1 cellular context compared by ENCODE assay signal in the genomic region with DNA sequence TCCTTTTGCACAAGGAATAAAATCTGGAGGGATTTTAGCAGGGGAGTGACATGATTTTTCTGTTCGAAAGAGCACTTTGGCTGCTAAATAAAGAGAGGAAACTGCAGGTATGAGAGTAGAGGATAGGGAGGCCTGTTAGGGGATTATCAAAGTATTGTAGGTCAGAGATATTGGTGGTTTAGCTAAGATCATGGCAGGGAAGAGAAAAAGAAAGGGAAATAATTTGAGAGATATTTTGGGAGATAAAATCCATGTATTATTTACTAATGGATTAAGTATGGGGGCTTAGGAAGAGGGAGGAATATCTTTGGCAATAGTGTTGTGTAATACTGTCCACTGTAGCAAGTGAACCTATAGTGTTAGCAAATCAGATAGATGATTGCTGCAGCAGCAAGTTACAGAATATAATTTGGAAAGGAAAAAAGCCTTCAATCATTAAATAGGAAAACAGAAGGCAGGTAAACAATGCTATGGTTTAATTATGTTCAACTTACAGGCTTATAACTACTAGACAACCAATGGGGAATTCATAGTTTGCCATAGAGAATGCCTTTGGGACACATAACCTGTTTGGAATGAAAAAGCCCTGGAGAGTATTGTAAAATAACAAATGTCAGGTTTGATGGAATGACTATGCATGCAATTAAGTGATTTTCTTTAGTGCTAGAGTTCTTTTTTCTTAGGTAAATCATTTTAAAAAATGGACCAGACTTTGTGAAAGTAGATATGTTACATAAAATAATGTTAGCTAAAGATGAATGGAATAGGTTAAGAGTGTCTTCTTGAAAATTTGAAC.
TF ChIP-seq lines count a peak whose summit lies in the region.

No MANE protein-coding gene starts in this region.

TF ChIP-seq in HepG2, 621 proteins besides CTCF, POLR2A, EP300 and RAD21 (continued from another document and continues in another):
- TF ChIP-seq, protein P1, sequence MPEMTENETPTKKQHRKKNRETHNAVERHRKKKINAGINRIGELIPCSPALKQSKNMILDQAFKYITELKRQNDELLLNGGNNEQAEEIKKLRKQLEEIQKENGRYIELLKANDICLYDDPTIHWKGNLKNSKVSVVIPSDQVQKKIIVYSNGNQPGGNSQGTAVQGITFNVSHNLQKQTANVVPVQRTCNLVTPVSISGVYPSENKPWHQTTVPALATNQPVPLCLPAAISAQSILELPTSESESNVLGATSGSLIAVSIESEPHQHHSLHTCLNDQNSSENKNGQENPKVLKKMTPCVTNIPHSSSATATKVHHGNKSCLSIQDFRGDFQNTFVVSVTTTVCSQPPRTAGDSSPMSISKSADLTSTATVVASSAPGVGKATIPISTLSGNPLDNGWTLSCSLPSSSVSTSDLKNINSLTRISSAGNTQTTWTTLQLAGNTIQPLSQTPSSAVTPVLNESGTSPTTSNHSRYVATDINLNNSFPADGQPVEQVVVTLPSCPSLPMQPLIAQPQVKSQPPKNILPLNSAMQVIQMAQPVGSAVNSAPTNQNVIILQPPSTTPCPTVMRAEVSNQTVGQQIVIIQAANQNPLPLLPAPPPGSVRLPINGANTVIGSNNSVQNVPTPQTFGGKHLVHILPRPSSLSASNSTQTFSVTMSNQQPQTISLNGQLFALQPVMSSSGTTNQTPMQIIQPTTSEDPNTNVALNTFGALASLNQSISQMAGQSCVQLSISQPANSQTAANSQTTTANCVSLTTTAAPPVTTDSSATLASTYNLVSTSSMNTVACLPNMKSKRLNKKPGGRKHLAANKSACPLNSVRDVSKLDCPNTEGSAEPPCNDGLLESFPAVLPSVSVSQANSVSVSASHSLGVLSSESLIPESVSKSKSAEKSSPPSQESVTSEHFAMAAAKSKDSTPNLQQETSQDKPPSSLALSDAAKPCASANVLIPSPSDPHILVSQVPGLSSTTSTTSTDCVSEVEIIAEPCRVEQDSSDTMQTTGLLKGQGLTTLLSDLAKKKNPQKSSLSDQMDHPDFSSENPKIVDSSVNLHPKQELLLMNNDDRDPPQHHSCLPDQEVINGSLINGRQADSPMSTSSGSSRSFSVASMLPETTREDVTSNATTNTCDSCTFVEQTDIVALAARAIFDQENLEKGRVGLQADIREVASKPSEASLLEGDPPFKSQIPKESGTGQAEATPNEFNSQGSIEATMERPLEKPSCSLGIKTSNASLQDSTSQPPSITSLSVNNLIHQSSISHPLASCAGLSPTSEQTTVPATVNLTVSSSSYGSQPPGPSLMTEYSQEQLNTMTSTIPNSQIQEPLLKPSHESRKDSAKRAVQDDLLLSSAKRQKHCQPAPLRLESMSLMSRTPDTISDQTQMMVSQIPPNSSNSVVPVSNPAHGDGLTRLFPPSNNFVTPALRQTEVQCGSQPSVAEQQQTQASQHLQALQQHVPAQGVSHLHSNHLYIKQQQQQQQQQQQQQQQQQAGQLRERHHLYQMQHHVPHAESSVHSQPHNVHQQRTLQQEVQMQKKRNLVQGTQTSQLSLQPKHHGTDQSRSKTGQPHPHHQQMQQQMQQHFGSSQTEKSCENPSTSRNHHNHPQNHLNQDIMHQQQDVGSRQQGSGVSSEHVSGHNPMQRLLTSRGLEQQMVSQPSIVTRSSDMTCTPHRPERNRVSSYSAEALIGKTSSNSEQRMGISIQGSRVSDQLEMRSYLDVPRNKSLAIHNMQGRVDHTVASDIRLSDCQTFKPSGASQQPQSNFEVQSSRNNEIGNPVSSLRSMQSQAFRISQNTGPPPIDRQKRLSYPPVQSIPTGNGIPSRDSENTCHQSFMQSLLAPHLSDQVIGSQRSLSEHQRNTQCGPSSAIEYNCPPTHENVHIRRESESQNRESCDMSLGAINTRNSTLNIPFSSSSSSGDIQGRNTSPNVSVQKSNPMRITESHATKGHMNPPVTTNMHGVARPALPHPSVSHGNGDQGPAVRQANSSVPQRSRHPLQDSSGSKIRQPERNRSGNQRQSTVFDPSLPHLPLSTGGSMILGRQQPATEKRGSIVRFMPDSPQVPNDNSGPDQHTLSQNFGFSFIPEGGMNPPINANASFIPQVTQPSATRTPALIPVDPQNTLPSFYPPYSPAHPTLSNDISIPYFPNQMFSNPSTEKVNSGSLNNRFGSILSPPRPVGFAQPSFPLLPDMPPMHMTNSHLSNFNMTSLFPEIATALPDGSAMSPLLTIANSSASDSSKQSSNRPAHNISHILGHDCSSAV (CRISPR knock-in tag; IDR thresholded peaks at IDR 0.05; ENCODE audit: borderline replicate concordance), result no peak
- TF ChIP-seq ISL2 (CRISPR knock-in tag; IDR thresholded peaks at IDR 0.05), result peak; percentile 55; the same call in 1 of the 2 replicates
- TF ChIP-seq, protein P2, sequence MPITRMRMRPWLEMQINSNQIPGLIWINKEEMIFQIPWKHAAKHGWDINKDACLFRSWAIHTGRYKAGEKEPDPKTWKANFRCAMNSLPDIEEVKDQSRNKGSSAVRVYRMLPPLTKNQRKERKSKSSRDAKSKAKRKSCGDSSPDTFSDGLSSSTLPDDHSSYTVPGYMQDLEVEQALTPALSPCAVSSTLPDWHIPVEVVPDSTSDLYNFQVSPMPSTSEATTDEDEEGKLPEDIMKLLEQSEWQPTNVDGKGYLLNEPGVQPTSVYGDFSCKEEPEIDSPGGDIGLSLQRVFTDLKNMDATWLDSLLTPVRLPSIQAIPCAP (CRISPR knock-in tag; IDR thresholded peaks at IDR 0.05; ENCODE audit: low read depth), result no peak
- TF ChIP-seq FOXP4 (CRISPR knock-in tag; IDR thresholded peaks at IDR 0.05), result peak; percentile 29; the same call in 1 of the 2 replicates
- no peak for TF ChIP-seq MED13 (CRISPR knock-in tag; IDR thresholded peaks at IDR 0.05)
- TF ChIP-seq TP53 (CRISPR knock-in tag; conservative IDR thresholded peaks at IDR 0.05), result 0 out of 2 replicates have a peak, but pooled peaks have one; percentile 24
- TF ChIP-seq BHLHE40 (IDR thresholded peaks at IDR 0.05; ENCODE audit: low read length), result no peak
- TF ChIP-seq CEBPG (CRISPR knock-in tag; IDR thresholded peaks at IDR 0.05), result peak; percentile 92
- TF ChIP-seq PITX1 (CRISPR knock-in tag; IDR thresholded peaks at IDR 0.05), result peak; percentile 82
- TF ChIP-seq, protein P3, sequence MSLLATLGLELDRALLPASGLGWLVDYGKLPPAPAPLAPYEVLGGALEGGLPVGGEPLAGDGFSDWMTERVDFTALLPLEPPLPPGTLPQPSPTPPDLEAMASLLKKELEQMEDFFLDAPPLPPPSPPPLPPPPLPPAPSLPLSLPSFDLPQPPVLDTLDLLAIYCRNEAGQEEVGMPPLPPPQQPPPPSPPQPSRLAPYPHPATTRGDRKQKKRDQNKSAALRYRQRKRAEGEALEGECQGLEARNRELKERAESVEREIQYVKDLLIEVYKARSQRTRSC (CRISPR knock-in tag; IDR thresholded peaks at IDR 0.05; ENCODE audit: low read depth), result no peak
- peak; percentile 32; the same call in 1 of the 2 replicates for TF ChIP-seq HMG20A (CRISPR knock-in tag; IDR thresholded peaks at IDR 0.05; ENCODE audit: borderline replicate concordance)
- TF ChIP-seq ZNF10 (CRISPR knock-in tag; IDR thresholded peaks at IDR 0.05; ENCODE audit: borderline replicate concordance, low read depth), result no peak
- TF ChIP-seq PATZ1 (CRISPR knock-in tag; IDR thresholded peaks at IDR 0.05), result peak; percentile 61
- no peak for TF ChIP-seq ZNF276 (CRISPR knock-in tag; IDR thresholded peaks at IDR 0.05; ENCODE audit: low read depth)
- no peak for TF ChIP-seq SMAD1 (CRISPR knock-in tag; IDR thresholded peaks at IDR 0.05; ENCODE audit: borderline replicate concordance, low read depth)
- TF ChIP-seq RARG (CRISPR knock-in tag; IDR thresholded peaks at IDR 0.05; ENCODE audit: low read depth), result no peak
- peak; percentile 46 for TF ChIP-seq FOXA3 (CRISPR knock-in tag; IDR thresholded peaks at IDR 0.05)
- peak; percentile 35; the same call in 1 of the 2 replicates for TF ChIP-seq BCL6 (CRISPR knock-in tag; IDR thresholded peaks at IDR 0.05)
- TF ChIP-seq RBAK (CRISPR knock-in tag; IDR thresholded peaks at IDR 0.05), result no peak
- TF ChIP-seq JUND (CRISPR knock-in tag; IDR thresholded peaks at IDR 0.05), result no peak
- TF ChIP-seq POLR2G (IDR thresholded peaks at IDR 0.05; ENCODE audit: low read depth, low read length), result no peak
- TF ChIP-seq NCOR1 (IDR thresholded peaks at IDR 0.05; ENCODE audit: borderline replicate concordance, low read length), result 0 out of 2 replicates have a peak, but pooled peaks have one; percentile 29
- no peak for TF ChIP-seq EHMT2 (IDR thresholded peaks at IDR 0.05; ENCODE audit: borderline replicate concordance, low read depth, low read length)
- TF ChIP-seq SOX13 (IDR thresholded peaks at IDR 0.05), result no peak
- peak in 1 of 2 experiments; percentile 75; a peak in 2 of 4 replicates for TF ChIP-seq SOX13 (CRISPR knock-in tag; conservative IDR thresholded peaks at IDR 0.05 in 1 of 2, IDR thresholded peaks at IDR 0.05 in 1 of 2)
- no peak for TF ChIP-seq DBP (CRISPR knock-in tag; IDR thresholded peaks at IDR 0.05; ENCODE audit: not compliant biosample characterization)
- TF ChIP-seq DR1 (CRISPR knock-in tag; IDR thresholded peaks at IDR 0.05), result no peak
- no peak for TF ChIP-seq ZNF124 (CRISPR knock-in tag; IDR thresholded peaks at IDR 0.05)
- TF ChIP-seq SMAD3 (CRISPR knock-in tag; IDR thresholded peaks at IDR 0.05), result no peak
- no peak for TF ChIP-seq NFYC (CRISPR knock-in tag; IDR thresholded peaks at IDR 0.05)
- peak; percentile 68; the same call in 1 of the 2 replicates for TF ChIP-seq TEF (CRISPR knock-in tag; IDR thresholded peaks at IDR 0.05)
- no peak for TF ChIP-seq ZNF564 (CRISPR knock-in tag; IDR thresholded peaks at IDR 0.05)
- peak; percentile 32; the same call in 1 of the 2 replicates for TF ChIP-seq HNF4A (CRISPR knock-in tag; IDR thresholded peaks at IDR 0.05)
- no peak for TF ChIP-seq PCBP2 (optimal IDR thresholded peaks at IDR 0.05; ENCODE audit: low read depth, low read length, poor library complexity, severe bottlenecking)
- no peak for TF ChIP-seq SRSF1 (optimal IDR thresholded peaks at IDR 0.05; ENCODE audit: low read depth, low read length)
- no peak for TF ChIP-seq FOXA1 (IDR thresholded peaks at IDR 0.05)
- TF ChIP-seq FOXA1 (CRISPR knock-in tag; IDR thresholded peaks at IDR 0.05), result peak; percentile 52; the same call in 1 of the 2 replicates
